In genomic region chr3:104548401-104548800, GRCh38 we compare ENCODE assay signal across 24 cellular contexts.
"Had no signal": no experiment of that assay in that cellular context is flagged by ENCODE, and none has a peak within 500 bp of the region (broad histone marks: within the 10 kb centered on the region; RNA-seq: fewer than 3 reads in every experiment).

No MANE protein-coding gene starts in this region.

- H3K27me3 ChIP-seq: colonic mucosa, gastrocnemius medialis, heart right ventricle, left lung had no signal

- H3K9me3 Mint-ChIP-seq: dendritic cell treated with granulocyte-macrophage colony-stimulating factor and Interleukin-4, amounts not matched to agents 40 ng/mL and 50 ng/mL, for 4 days; effector memory CD8-positive, alpha-beta T cell; endodermal cell; mesothelial cell of epicardium had no signal

- H3K36me3 Mint-ChIP-seq: mesothelial cell of epicardium had no signal

- H3K27ac Mint-ChIP-seq: dendritic cell treated with granulocyte-macrophage colony-stimulating factor and Interleukin-4, amounts not matched to agents 40 ng/mL and 50 ng/mL, for 4 days; effector memory CD8-positive, alpha-beta T cell; endodermal cell; mesothelial cell of epicardium had no signal

- H3K27ac ChIP-seq: colonic mucosa, epithelial cell of prostate, esophagus squamous epithelium, gastrocnemius medialis, heart right ventricle, left lung, lower lobe of right lung had no signal

- H3K4me1 ChIP-seq: colonic mucosa, esophagus squamous epithelium, gastrocnemius medialis, heart right ventricle, left lung, lower lobe of right lung had no signal

- DNase-seq: colonic mucosa; cortex of kidney; effector CD8-positive, alpha-beta T cell; effector memory CD8-positive, alpha-beta T cell; endodermal cell; erythroblast; esophagus squamous epithelium; foreskin fibroblast; foreskin melanocyte; gastrocnemius medialis; glutamatergic neuron; head of caudate nucleus; heart right ventricle; hippocampal formation; left cardiac atrium; left lung; left ventricle myocardium superior; lower lobe of right lung; mesenchymal stem cell; mucosa of descending colon had no signal

- H3K36me3 ChIP-seq: colonic mucosa, esophagus squamous epithelium, gastrocnemius medialis, heart right ventricle, left lung, lower lobe of right lung had no signal

- H3K4me3 Mint-ChIP-seq: dendritic cell treated with granulocyte-macrophage colony-stimulating factor and Interleukin-4, amounts not matched to agents 40 ng/mL and 50 ng/mL, for 4 days; effector memory CD8-positive, alpha-beta T cell; endodermal cell; mesothelial cell of epicardium had no signal

- ATAC-seq: effector memory CD8-positive, alpha-beta T cell; esophagus mucosa; gastrocnemius medialis; heart right ventricle; left cardiac atrium; left lung; left ventricle myocardium superior; lower lobe of right lung; mucosa of descending colon had no signal

- H3K4me3 ChIP-seq: colonic mucosa, esophagus squamous epithelium, gastrocnemius medialis, heart right ventricle, left lung, lower lobe of right lung, mucosa of descending colon had no signal

- H3K9me3 ChIP-seq: colonic mucosa, esophagus squamous epithelium, gastrocnemius medialis, heart right ventricle, left lung, lower lobe of right lung, mucosa of descending colon had no signal

- H3K27me3 Mint-ChIP-seq: dendritic cell treated with granulocyte-macrophage colony-stimulating factor and Interleukin-4, amounts not matched to agents 40 ng/mL and 50 ng/mL, for 4 days had no signal
